In genomic region chr12:28799337-28799736, GRCh38 we compare ENCODE assay signal across 12 cellular contexts.
"Had no signal": no experiment of that assay in that cellular context is flagged by ENCODE, and none has a peak within 500 bp of the region (broad histone marks: within the 10 kb centered on the region; RNA-seq: fewer than 3 reads in every experiment).

No MANE protein-coding gene starts in this region.

- H3K27ac ChIP-seq: colonic mucosa, psoas muscle had no signal

- H3K9me3 ChIP-seq: colonic mucosa, psoas muscle had no signal

- H3K4me3 ChIP-seq: colonic mucosa, psoas muscle had no signal

- H3K4me1 ChIP-seq: colonic mucosa, psoas muscle had no signal

- H3K27me3 ChIP-seq: colonic mucosa had no signal

- H3K36me3 ChIP-seq: colonic mucosa had no signal

- ATAC-seq: psoas muscle, sciatic nerve, WTC11 had no signal

- DNase-seq: activated CD4-positive, alpha-beta T cell treated with anti-CD3 and anti-CD28 coated beads, Interleukin-2, amount 10 ng/mL, durations not matched to agents 7 days and 5 days; activated CD8-positive, alpha-beta memory T cell treated with anti-CD3 and anti-CD28 coated beads for 24 hours; activated naive CD4-positive, alpha-beta T cell treated with anti-CD3 and anti-CD28 coated beads for 36 hours; caudate nucleus; colonic mucosa; effector CD4-positive, alpha-beta T cell; hypothalamus; nephron progenitor cell; psoas muscle; stimulated activated naive CD4-positive, alpha-beta T cell treated with Interleukin-2 at 50 U/mL for 16 hours had no signal
